9 cellular contexts compared by ENCODE assay signal in the genomic region with DNA sequence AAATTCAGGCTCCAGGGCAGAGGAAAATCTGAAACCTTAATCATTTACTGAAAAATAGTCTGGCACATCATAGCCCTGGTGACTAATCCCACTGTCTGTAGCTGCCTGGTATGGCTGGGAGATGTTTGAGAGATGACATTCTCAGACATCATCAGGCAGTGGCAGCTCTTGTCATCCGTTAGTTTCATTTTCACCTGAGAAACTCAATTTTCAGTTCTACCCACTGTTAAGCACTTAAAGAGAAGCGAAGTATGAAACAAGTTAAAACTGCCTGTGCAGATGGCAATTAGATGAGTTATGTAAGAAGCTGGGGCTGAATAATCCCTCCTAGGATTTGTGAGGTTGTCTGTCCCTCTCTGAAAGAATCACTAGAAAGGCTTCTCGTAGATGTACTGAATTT.
DNase-seq lines count a peak whose midpoint lies in the region; ATAC-seq, FAIRE-seq and TF ChIP-seq lines count a peak whose summit lies in the region.
"Had no signal": no experiment of that assay in that cellular context is flagged by ENCODE, and none has a peak within 500 bp of the region (broad histone marks: within the 10 kb centered on the region; RNA-seq: fewer than 3 reads in every experiment).

No MANE protein-coding gene starts in this region.

- 39 to 71% methylated on average over 3 of the region's 3 CpGs for WGBS in esophagus squamous epithelium, 2 donors

- DNase-seq in GM12891 (ENCODE audit: insufficient read length, low spot score) (peak; percentile 13), HK-2 (ENCODE audit: unreplicated experiment) (peak; percentile 5), fibroblast of the aortic adventitia (ENCODE audit: low read depth) (peak; percentile 20), DMS79 treated with DMSO at 0.1 percent for 48 hours (lab: John Stamatoyannopoulos, UW) (no peak), esophagus squamous epithelium (lab: John Stamatoyannopoulos, UW) (no peak), NCI-H1105 treated with DMSO at 0.1 percent for 48 hours (lab: John Stamatoyannopoulos, UW) (no peak), NCI-H128 (lab: John Stamatoyannopoulos, UW; ENCODE audit: unreplicated experiment) (no peak)

- no peaks in the 10 kb centered on the region for H3K27me3 ChIP-seq in esophagus squamous epithelium

- peak; percentile 71 for FAIRE-seq in GM12891 (lab: Jason Lieb, UNC)
- FAIRE-seq: K562 had no signal

- peak; percentile 95 for ATAC-seq in GM21528 (IDR thresholded peaks at IDR 0.05; ENCODE audit: low FRiP score, unreplicated experiment)
- ATAC-seq: K562 had no signal

- TF ChIP-seq POLR2A in GM12891 (IDR thresholded peaks at IDR 0.05; ENCODE audit: low read depth, low read length) (no peak), esophagus squamous epithelium (IDR thresholded peaks at IDR 0.05) (no peak)

- no peaks in the 10 kb centered on the region for H3K4me1 ChIP-seq in esophagus squamous epithelium

- H3K36me3 ChIP-seq in esophagus squamous epithelium, result no peaks in the 10 kb centered on the region

- H3K4me3 ChIP-seq in fibroblast of the aortic adventitia (ENCODE audit: low read depth, low read length) (no peak overlapping the region), esophagus squamous epithelium (no peak overlapping the region)
- H3K4me3 ChIP-seq: K562 had no signal

- intact Hi-C loops in esophagus squamous epithelium (cut with DNase I), result no loop called here

- no peak overlapping the region for H3K27ac ChIP-seq in esophagus squamous epithelium

- TF ChIP-seq CTCF in fibroblast of the aortic adventitia (IDR thresholded peaks at IDR 0.05; ENCODE audit: insufficient read depth, low read length) (no peak), esophagus squamous epithelium (IDR thresholded peaks at IDR 0.05) (no peak)

- no peaks in the 10 kb centered on the region for H3K9me3 ChIP-seq in esophagus squamous epithelium

TF ChIP-seq in GM12891, 5 proteins besides CTCF, POLR2A, EP300 and RAD21:
- TF ChIP-seq POLR2AphosphoS5 (IDR thresholded peaks at IDR 0.05; ENCODE audit: low read depth, low read length) (no peak), TAF1 (IDR thresholded peaks at IDR 0.05; ENCODE audit: low read depth, low read length) (no peak), SPI1 (IDR thresholded peaks at IDR 0.05; ENCODE audit: low read depth, low read length) (no peak), PAX5 (IDR thresholded peaks at IDR 0.05; ENCODE audit: insufficient read depth, low read length, severe bottlenecking) (no peak), POU2F2 (IDR thresholded peaks at IDR 0.05; ENCODE audit: low read depth, low read length) (no peak)

Comparison
In these comparisons a context has a peak if more than half of its experiments do, and no peak if none do; other contexts are left out.
1. DNase-seq: peak in GM12891 (single experiment), HK-2 (single experiment) and fibroblast of the aortic adventitia (single experiment); none in DMS79 treated with DMSO at 0.1 percent for 48 hours (single experiment), esophagus squamous epithelium (single experiment), NCI-H1105 treated with DMSO at 0.1 percent for 48 hours (single experiment) and NCI-H128 (single experiment).